Comparison of ENCODE assay signal across 23 cellular contexts in genomic region chr1:77850082-77850481, GRCh38. TPM values are rescaled to one million over a fixed set of nuclear protein-coding genes. Genes with fewer than 3 reads are reported as not detected.
A peak's percentile ranks its signal among the peaks of the same experiment; 100 is the strongest.
DNase-seq lines count a peak whose midpoint lies in the region; ATAC-seq and TF ChIP-seq lines count a peak whose summit lies in the region.
"Had no signal": no experiment of that assay in that cellular context is flagged by ENCODE, and none has a peak within 500 bp of the region (broad histone marks: within the 10 kb centered on the region; RNA-seq: fewer than 3 reads in every experiment).

No MANE protein-coding gene starts in this region.

- H3K4me3 Mint-ChIP-seq in activated CD8-positive, alpha-beta T cell treated with anti-CD3 and anti-CD28 coated beads for 36 hours = no peak overlapping the region
- H3K4me3 Mint-ChIP-seq in activated CD8-positive, alpha-beta T cell treated with anti-CD3 and anti-CD28 coated beads, Interleukin-2, amount 10 ng/mL, durations not matched to agents 7 days and 5 days = no peak overlapping the region
- H3K4me3 Mint-ChIP-seq in stimulated activated naive CD8-positive, alpha-beta T cell treated with anti-CD3 and anti-CD28 coated beads, Interleukin-15, amount 100 ng/mL, for 72 hours = no peak overlapping the region
- H3K4me3 Mint-ChIP-seq: B cell; CD4-positive, alpha-beta T cell; CD8-positive, alpha-beta memory T cell had no signal

- peak overlapping the region; percentile 51; the same call in 1 of the 2 replicates for H3K27ac ChIP-seq in SU-DHL-6 (ENCODE audit: low read depth, low read length)
- H3K27ac ChIP-seq: 22Rv1; A549; BLaER1 treated with 17β-estradiol and CSF1 and Interleukin-3, amounts not matched to agents 10 nM and 100 nM; C4-2B had no signal

- no peak overlapping the region for H2AFZ ChIP-seq in SU-DHL-6 (ENCODE audit: low read depth, low read length, severe bottlenecking)

- H3K9ac ChIP-seq in SU-DHL-6 (ENCODE audit: low read length) = no peak overlapping the region
- H3K9ac ChIP-seq: BLaER1 treated with 17β-estradiol and CSF1 and Interleukin-3, amounts not matched to agents 10 nM and 100 nM had no signal

- H3F3A ChIP-seq in SU-DHL-6 (ENCODE audit: insufficient read depth) = peaks cover 33% of the 10 kb centered on the region

- no peaks in the 10 kb centered on the region for H3K27me3 ChIP-seq in SU-DHL-6 (ENCODE audit: low read length)
- H3K27me3 ChIP-seq: BLaER1 treated with 17β-estradiol and CSF1 and Interleukin-3, amounts not matched to agents 10 nM and 100 nM had no signal

- no peaks in the 10 kb centered on the region for H3K27me3 Mint-ChIP-seq in activated CD8-positive, alpha-beta T cell treated with anti-CD3 and anti-CD28 coated beads for 36 hours
- no peaks in the 10 kb centered on the region for H3K27me3 Mint-ChIP-seq in activated CD8-positive, alpha-beta T cell treated with anti-CD3 and anti-CD28 coated beads, Interleukin-2, amount 10 ng/mL, durations not matched to agents 7 days and 5 days (ENCODE audit: low read depth)
- H3K27me3 Mint-ChIP-seq in stimulated activated naive CD8-positive, alpha-beta T cell treated with anti-CD3 and anti-CD28 coated beads, Interleukin-15, amount 100 ng/mL, for 72 hours = no peaks in the 10 kb centered on the region
- H3K27me3 Mint-ChIP-seq: B cell; CD4-positive, alpha-beta T cell; CD8-positive, alpha-beta memory T cell had no signal

- no peaks in the 10 kb centered on the region for H3K79me2 ChIP-seq in SU-DHL-6 (ENCODE audit: insufficient read depth, low read length)

- peaks cover 11% of the 10 kb centered on the region for H3K9me3 Mint-ChIP-seq in activated CD8-positive, alpha-beta T cell treated with anti-CD3 and anti-CD28 coated beads for 36 hours
- H3K9me3 Mint-ChIP-seq in activated CD8-positive, alpha-beta T cell treated with anti-CD3 and anti-CD28 coated beads, Interleukin-2, amount 10 ng/mL, durations not matched to agents 7 days and 5 days (ENCODE audit: insufficient read depth) = no peaks in the 10 kb centered on the region
- peaks cover 12 to 17% of the 10 kb centered on the region in 2 donors for H3K9me3 Mint-ChIP-seq in stimulated activated naive CD8-positive, alpha-beta T cell treated with anti-CD3 and anti-CD28 coated beads, Interleukin-15, amount 100 ng/mL, for 72 hours

- peak; percentile 43 for ATAC-seq in activated CD8-positive, alpha-beta T cell treated with anti-CD3 and anti-CD28 coated beads for 36 hours
- ATAC-seq in activated CD8-positive, alpha-beta T cell treated with anti-CD3 and anti-CD28 coated beads, Interleukin-2, amount 10 ng/mL, durations not matched to agents 7 days and 5 days = no peak
- peak; percentile 46 for ATAC-seq in stimulated activated naive CD8-positive, alpha-beta T cell treated with anti-CD3 and anti-CD28 coated beads, Interleukin-15, Interleukin-2, amounts not matched to agents 100 U/mL and 50 U/mL, for 24 hours
- ATAC-seq in stimulated activated naive CD8-positive, alpha-beta T cell treated with anti-CD3 and anti-CD28 coated beads, Interleukin-15, amount 100 ng/mL, for 72 hours = no peak
- no peak for ATAC-seq in HG03045 (IDR thresholded peaks at IDR 0.05; ENCODE audit: unreplicated experiment)
- ATAC-seq: A549, GM12878 had no signal

- H3K9me3 ChIP-seq in SU-DHL-6 (ENCODE audit: insufficient read depth, low read length) = no peaks in the 10 kb centered on the region
- H3K9me3 ChIP-seq: A549 had no signal

- no peaks in the 10 kb centered on the region for H3K9me2 ChIP-seq in SU-DHL-6 (replicated peaks; ENCODE audit: insufficient read depth, low read length)

- no peaks in the 10 kb centered on the region for H4K20me1 ChIP-seq in SU-DHL-6 (ENCODE audit: low read depth, low read length)
- H4K20me1 ChIP-seq: BLaER1 treated with 17β-estradiol and CSF1 and Interleukin-3, amounts not matched to agents 10 nM and 100 nM had no signal

- no peak overlapping the region for H3K4me2 ChIP-seq in SU-DHL-6 (ENCODE audit: low read depth, low read length, poor library complexity, severe bottlenecking)
- H3K4me2 ChIP-seq: A549; BLaER1 treated with 17β-estradiol and CSF1 and Interleukin-3, amounts not matched to agents 10 nM and 100 nM had no signal

- TF ChIP-seq CTCF in activated CD8-positive, alpha-beta T cell treated with anti-CD3 and anti-CD28 coated beads for 36 hours (IDR thresholded peaks at IDR 0.05) = no peak
- TF ChIP-seq CTCF in SU-DHL-6 (IDR thresholded peaks at IDR 0.05; ENCODE audit: insufficient read depth, low read length, poor library complexity, severe bottlenecking) = no peak

- CTCF ChIA-PET in activated CD8-positive, alpha-beta T cell treated with anti-CD3 and anti-CD28 coated beads for 36 hours (lab: Charles Lee) = no interaction called here
- CTCF ChIA-PET in activated CD8-positive, alpha-beta T cell treated with anti-CD3 and anti-CD28 coated beads, Interleukin-2, amount 10 ng/mL, durations not matched to agents 7 days and 5 days (lab: Charles Lee) = no interaction called here

- 0 out of 2 replicates have a peak, but pooled peaks cover 5% of the 10 kb centered on the region for H3K36me3 ChIP-seq in SU-DHL-6 (ENCODE audit: low read length)

- no peak for DNase-seq in activated CD8-positive, alpha-beta T cell treated with anti-CD3 and anti-CD28 coated beads for 36 hours
- no peak for DNase-seq in activated CD8-positive, alpha-beta T cell treated with anti-CD3 and anti-CD28 coated beads, Interleukin-2, amount 10 ng/mL, durations not matched to agents 7 days and 5 days
- DNase-seq in stimulated activated naive CD8-positive, alpha-beta T cell treated with anti-CD3 and anti-CD28 coated beads, Interleukin-15, Interleukin-2, amounts not matched to agents 100 U/mL and 50 U/mL, for 24 hours = no peak
- no peak for DNase-seq in stimulated activated naive CD8-positive, alpha-beta T cell treated with anti-CD3 and anti-CD28 coated beads, Interleukin-15, amount 100 ng/mL, for 72 hours
- DNase-seq: AML-193; CD4-positive, alpha-beta T cell; CD8-positive, alpha-beta memory T cell; COR-L47; DMS 273 treated with DMSO at 0.1 percent for 48 hours; DMS153; DMS53; DMS79; DND-41; EL; GDM1 had no signal

- H3K27ac Mint-ChIP-seq in activated CD8-positive, alpha-beta T cell treated with anti-CD3 and anti-CD28 coated beads for 36 hours = no peak overlapping the region
- H3K27ac Mint-ChIP-seq in activated CD8-positive, alpha-beta T cell treated with anti-CD3 and anti-CD28 coated beads, Interleukin-2, amount 10 ng/mL, durations not matched to agents 7 days and 5 days = no peak overlapping the region
- no peak overlapping the region for H3K27ac Mint-ChIP-seq in stimulated activated naive CD8-positive, alpha-beta T cell treated with anti-CD3 and anti-CD28 coated beads, Interleukin-15, amount 100 ng/mL, for 72 hours
- H3K27ac Mint-ChIP-seq: B cell; CD4-positive, alpha-beta T cell had no signal

- POLR2A ChIA-PET in activated CD8-positive, alpha-beta T cell treated with anti-CD3 and anti-CD28 coated beads for 36 hours (lab: Charles Lee) = no interaction called here
- POLR2A ChIA-PET in activated CD8-positive, alpha-beta T cell treated with anti-CD3 and anti-CD28 coated beads, Interleukin-2, amount 10 ng/mL, durations not matched to agents 7 days and 5 days (lab: Charles Lee) = no interaction called here

- intact Hi-C loops in activated CD8-positive, alpha-beta T cell treated with anti-CD3 and anti-CD28 coated beads for 36 hours (cut with micrococcal nuclease) = no loop called here

- H3K4me1 Mint-ChIP-seq in activated CD8-positive, alpha-beta T cell treated with anti-CD3 and anti-CD28 coated beads for 36 hours (ENCODE audit: low read depth) = peaks cover 12% of the 10 kb centered on the region
- H3K4me1 Mint-ChIP-seq in activated CD8-positive, alpha-beta T cell treated with anti-CD3 and anti-CD28 coated beads, Interleukin-2, amount 10 ng/mL, durations not matched to agents 7 days and 5 days (ENCODE audit: low read depth) = no peaks in the 10 kb centered on the region
- peaks cover 5% of the 10 kb centered on the region for H3K4me1 Mint-ChIP-seq in stimulated activated naive CD8-positive, alpha-beta T cell treated with anti-CD3 and anti-CD28 coated beads, Interleukin-15, amount 100 ng/mL, for 72 hours

- H3K4me3 ChIP-seq in SU-DHL-6 (ENCODE audit: insufficient read depth, low read length, poor library complexity, severe bottlenecking) = no peak overlapping the region
- H3K4me3 ChIP-seq: A549; BLaER1 treated with 17β-estradiol and CSF1 and Interleukin-3, amounts not matched to agents 10 nM and 100 nM; GM12878 had no signal

- peaks cover 27% of the 10 kb centered on the region for H3K36me3 Mint-ChIP-seq in activated CD8-positive, alpha-beta T cell treated with anti-CD3 and anti-CD28 coated beads for 36 hours (ENCODE audit: low read depth)
- H3K36me3 Mint-ChIP-seq in activated CD8-positive, alpha-beta T cell treated with anti-CD3 and anti-CD28 coated beads, Interleukin-2, amount 10 ng/mL, durations not matched to agents 7 days and 5 days (ENCODE audit: low read depth) = peaks cover 24% of the 10 kb centered on the region

RNA-seq across cellular contexts. Expression of gene NEXN, which starts 38.3 kb away (rescaled TPM):
- 1 to 10 TPM; 2.4 to 2.8 TPM for total RNA-seq in activated CD8-positive, alpha-beta T cell treated with anti-CD3 and anti-CD28 coated beads for 36 hours
- 1 to 10 TPM; 3.3 to 3.4 TPM for total RNA-seq in activated CD8-positive, alpha-beta T cell treated with anti-CD3 and anti-CD28 coated beads, Interleukin-2, amount 10 ng/mL, durations not matched to agents 7 days and 5 days

Comparison
In these comparisons a context has a peak if more than half of its experiments do, and no peak if none do; other contexts are left out.
1. ATAC-seq: peak in activated CD8-positive, alpha-beta T cell treated with anti-CD3 and anti-CD28 coated beads for 36 hours (single experiment) and stimulated activated naive CD8-positive, alpha-beta T cell treated with anti-CD3 and anti-CD28 coated beads, Interleukin-15, Interleukin-2, amounts not matched to agents 100 U/mL and 50 U/mL, for 24 hours (single experiment); none in activated CD8-positive, alpha-beta T cell treated with anti-CD3 and anti-CD28 coated beads, Interleukin-2, amount 10 ng/mL, durations not matched to agents 7 days and 5 days (single experiment), stimulated activated naive CD8-positive, alpha-beta T cell treated with anti-CD3 and anti-CD28 coated beads, Interleukin-15, amount 100 ng/mL, for 72 hours (single experiment) and HG03045 (single experiment).